ENCODE assay signal across 26 cellular contexts in genomic region chr3:182699550-182700170, GRCh38.
DNase-seq lines count a peak whose midpoint lies in the region; ATAC-seq, FAIRE-seq and TF ChIP-seq lines count a peak whose summit lies in the region.
"Had no signal": no experiment of that assay in that cellular context is flagged by ENCODE, and none has a peak within 500 bp of the region (broad histone marks: within the 10 kb centered on the region; RNA-seq: fewer than 3 reads in every experiment).

No MANE protein-coding gene starts in this region.

- H3K27me3 ChIP-seq in HL-60 (ENCODE audit: insufficient read depth, poor library complexity, severe bottlenecking) (no peaks in the 10 kb centered on the region), K562 (ENCODE audit: control insufficient read depth in 2 of 2, insufficient read depth in 2 of 2, low read length in 2 of 2) (peaks cover 0 to 4% of the 10 kb centered on the region in 2 experiments; a peak in 1 of 5 replicates), H1 (replicated peaks in 1 of 4; ENCODE audit: control insufficient read depth in 3 of 4, extremely low read depth in 1 of 4, insufficient read depth in 3 of 4, low read length in 3 of 4) (no peaks in the 10 kb centered on the region), spleen (replicated peaks in 1 of 7) (no peaks in the 10 kb centered on the region)
- H3K27me3 ChIP-seq: BE2C, BLaER1 had no signal

- WGBS in K562 (ENCODE audit: insufficient coverage, low coverage, missing lambda C conversion rate): 14% methylated on average over 2 of the region's 2 CpGs
- WGBS in H1 (ENCODE audit: extremely low coverage in 1 of 2, insufficient coverage in 1 of 2, insufficient read length in 1 of 2, insufficient replicate concordance in 2 of 2, low coverage in 1 of 2, low lambda C conversion rate in 2 of 2, missing lambda C conversion rate in 1 of 2), 2 experiments: 98% methylated on average over 2 of the region's 2 CpGs; no CpG with 5 or more reads in 1 of the 2 experiments
- whole genome bisulfite sequencing in spleen, 5 donors: 54 to 74% (median 61%) methylated on average over 2 of the region's 2 CpGs

- H3K79me2 ChIP-seq in K562 (ENCODE audit: control insufficient read depth, insufficient read depth, low read length) (no peaks in the 10 kb centered on the region), H1 (ENCODE audit: control insufficient read depth in 1 of 2, insufficient read depth in 2 of 2, low read length in 2 of 2) (no peaks in the 10 kb centered on the region)

- H3K4ac ChIP-seq in H1 (replicated peaks; ENCODE audit: insufficient read length, low read depth, low read length): no peak overlapping the region

- in situ Hi-C loops in K562 (cut with MboI): loop anchor here (25.0 kb wide), 1 partner anchor 1887 kb away; no protein-coding TSS in a partner anchor

- TF ChIP-seq EP300 in K562 (IDR thresholded peaks at IDR 0.05; ENCODE audit: low read length): no peak
- TF ChIP-seq EP300 in H1 (IDR thresholded peaks at IDR 0.05; ENCODE audit: borderline replicate concordance in 1 of 2, low read depth in 2 of 2, low read length in 2 of 2): no peak

- no peak overlapping the region for H3K14ac ChIP-seq in H1 (ENCODE audit: insufficient read length)

- no peak overlapping the region for H3K4me2 ChIP-seq in K562 (ENCODE audit: insufficient read depth, low read length)
- H3K4me2 ChIP-seq in H1 (ENCODE audit: insufficient read depth in 1 of 2, low read depth in 2 of 2, low read length in 2 of 2): no peak overlapping the region
- H3K4me2 ChIP-seq: BLaER1 had no signal

- CTCF ChIA-PET in K562 (lab: Yijun Ruan, JAX; ENCODE audit: low intra/inter-chr PET ratio) (no interaction called here), H1 (lab: Charles Lee; ENCODE audit: partially characterized antibody) (interaction anchor here (0.6 to 1.7 kb wide), 5 partner anchors 14 to 819 kb away, joined by 3 to 6 read pairs (median 3); no protein-coding TSS in a partner anchor)

- no peak overlapping the region for H4K91ac ChIP-seq in H1 (replicated peaks; ENCODE audit: insufficient read length, low read length)

- no peak overlapping the region for H3K4me3 ChIP-seq in HL-60 (replicated peaks; ENCODE audit: insufficient read depth, low read length)
- H3K4me3 ChIP-seq in K562: no peak overlapping the region
- H3K4me3 ChIP-seq in H1 (ENCODE audit: extremely low read depth in 1 of 4, insufficient read depth in 2 of 4, low read depth in 3 of 4, low read length in 4 of 4): no peak overlapping the region
- H3K4me3 ChIP-seq in spleen: no peak overlapping the region
- H3K4me3 ChIP-seq: BLaER1, GM12878 had no signal

- H3K36me3 ChIP-seq in K562 (ENCODE audit: control insufficient read depth, insufficient read depth, low read length) (no peaks in the 10 kb centered on the region), H1 (ENCODE audit: control insufficient read depth in 2 of 4, insufficient read depth in 4 of 4, low read length in 3 of 4) (no peaks in the 10 kb centered on the region), spleen (no peaks in the 10 kb centered on the region)
- H3K36me3 ChIP-seq: BE2C, BLaER1 had no signal

- POLR2A ChIA-PET in K562 (lab: Yijun Ruan, JAX): no interaction called here
- POLR2A ChIA-PET in H1 (lab: Charles Lee; ENCODE audit: partially characterized antibody): no interaction called here

- H3K27ac ChIP-seq in HL-60 (replicated peaks) (peak overlapping the region; percentile 1; the same call in 1 of the 2 replicates), K562 (ENCODE audit: extremely low read depth, low read depth, low read length) (no peak overlapping the region), H1 (ENCODE audit: low read depth, low read length) (no peak overlapping the region), spleen (no peak overlapping the region)
- H3K27ac ChIP-seq: BLaER1 had no signal

- intact Hi-C loops in K562 (cut with micrococcal nuclease): no loop called here
- intact Hi-C loops in spleen (cut with DNase I; ENCODE audit: low total_unique reads): no loop called here

- H3K18ac ChIP-seq in H1 (ENCODE audit: extremely low read depth, low read length): no peak overlapping the region

- no peak overlapping the region for H2BK12ac ChIP-seq in H1 (ENCODE audit: low read depth, low read length)

- H3K23ac ChIP-seq in H1 (ENCODE audit: insufficient read length): no peak overlapping the region

- TF ChIP-seq RAD21 in K562 (CRISPR knock-in tag; conservative IDR thresholded peaks at IDR 0.05 in 1 of 2, IDR thresholded peaks at IDR 0.05 in 1 of 2): no peak
- TF ChIP-seq RAD21 in H1 (IDR thresholded peaks at IDR 0.05 in 1 of 2, conservative IDR thresholded peaks at IDR 0.05 in 1 of 2; ENCODE audit: low read depth in 2 of 2, low read length in 2 of 2): no peak

- no peaks in the 10 kb centered on the region; a peak in 1 of 5 replicates for H3K4me1 ChIP-seq in K562 (replicated peaks in 1 of 2; ENCODE audit: control insufficient read depth in 2 of 2, insufficient read depth in 2 of 2, low read length in 2 of 2)
- H3K4me1 ChIP-seq in H1 (replicated peaks in 1 of 4; ENCODE audit: control insufficient read depth in 3 of 4, insufficient read depth in 4 of 4, low read length in 3 of 4): 0 out of 7 replicates have a peak, but pooled peaks cover 0 to 2% (median 0%) of the 10 kb centered on the region in 4 experiments
- no peaks in the 10 kb centered on the region for H3K4me1 ChIP-seq in spleen
- H3K4me1 ChIP-seq: BLaER1 had no signal

- no peak overlapping the region for H2BK20ac ChIP-seq in H1 (ENCODE audit: low read length)

- H3K9ac ChIP-seq in K562 (ENCODE audit: insufficient read depth in 1 of 2, low read depth in 2 of 2, low read length in 2 of 2) (no peak overlapping the region), H1 (replicated peaks in 1 of 4; ENCODE audit: extremely low read depth in 1 of 4, low read depth in 3 of 4, low read length in 3 of 4) (no peak overlapping the region)
- H3K9ac ChIP-seq: BLaER1 had no signal

- FAIRE-seq in K562 (lab: Jason Lieb, UNC): no peak
- peak; percentile 24 for FAIRE-seq in H1 (lab: Jason Lieb, UNC)
- FAIRE-seq: A204.1, GM12878, GM12892, GM18507 had no signal

- BruUV-seq in K562 (replicated peaks; lab: Mats Ljungman, UMichigan): no TSS peak

- no peak overlapping the region for H4K8ac ChIP-seq in H1 (ENCODE audit: extremely low read depth, insufficient read depth, low read length)

- ATAC-seq in K562 (no peak), GM21717 (IDR thresholded peaks at IDR 0.05; ENCODE audit: unreplicated experiment) (no peak)

- no peaks in the 10 kb centered on the region for H3K9me1 ChIP-seq in K562 (ENCODE audit: control insufficient read depth, insufficient read depth, low read length)

- no peak overlapping the region for H3K56ac ChIP-seq in H1 (replicated peaks; ENCODE audit: insufficient read length, low read depth, low read length)

- no peaks in the 10 kb centered on the region for H3K79me1 ChIP-seq in H1 (ENCODE audit: low read depth, low read length)

- H2BK15ac ChIP-seq in H1 (ENCODE audit: low read length): no peak overlapping the region

- H3K9me3 ChIP-seq in K562 (replicated peaks; ENCODE audit: control insufficient read depth, insufficient read depth, low read depth, low read length) (no peaks in the 10 kb centered on the region; the same call in 1 of the 2 replicates), H1 (ENCODE audit: insufficient read depth in 2 of 2, low read depth in 1 of 2, low read length in 1 of 2) (no peaks in the 10 kb centered on the region), spleen (no peaks in the 10 kb centered on the region)
- H3K9me3 ChIP-seq: BE2C, BLaER1 had no signal

- no peaks in the 10 kb centered on the region for H3K23me2 ChIP-seq in H1 (ENCODE audit: low read depth, low read length)

- TF ChIP-seq POLR2A in K562 (conservative IDR thresholded peaks at IDR 0.05) (no peak), H1 (IDR thresholded peaks at IDR 0.05; ENCODE audit: control extremely low read depth in 1 of 2, low read depth in 2 of 2, low read length in 2 of 2) (no peak), spleen (IDR thresholded peaks at IDR 0.05) (no peak)

- H2BK120ac ChIP-seq in H1 (replicated peaks; ENCODE audit: low read depth, low read length): no peak overlapping the region

- H2BK5ac ChIP-seq in H1 (ENCODE audit: low read depth, low read length): no peak overlapping the region

- no peak overlapping the region for H2AFZ ChIP-seq in K562 (ENCODE audit: low read depth, low read length)
- no peak overlapping the region for H2AFZ ChIP-seq in H1 (ENCODE audit: low read length)

- DNase-seq in HL-60 (ENCODE audit: low read depth in 1 of 2, low spot score in 1 of 2) (peak in 1 of 2 experiments; percentile 37), K562 (ENCODE audit: extremely low read depth in 1 of 4, low spot score in 3 of 4) (no peak), H1 (ENCODE audit: low read depth in 1 of 2, low spot score in 2 of 2) (no peak), spleen (no peak), islet precursor cell (no peak)
- DNase-seq: 8988T; ACHN; BE2C; C1 segment of cervical spinal cord; CD4-positive, alpha-beta memory T cell; CD4-positive, CD25-positive, alpha-beta regulatory T cell; CD8-positive, alpha-beta memory T cell; COR-L47; DMS 273 treated with DMSO at 0.1 percent for 48 hours; DMS153; DMS53; DMS79; DND-41; EL; GDM1 had no signal

- H2AK5ac ChIP-seq in H1 (ENCODE audit: low read depth, low read length): no peak overlapping the region

- H4K5ac ChIP-seq in H1 (ENCODE audit: insufficient read length, low read depth, low read length): no peak overlapping the region

- TF ChIP-seq CTCF in HL-60 (IDR thresholded peaks at IDR 0.05; ENCODE audit: insufficient read depth, low read length) (no peak), K562 (IDR thresholded peaks at IDR 0.05 in 2 of 3, conservative IDR thresholded peaks at IDR 0.05 in 1 of 3; ENCODE audit: insufficient read depth in 2 of 3, low read depth in 1 of 3, low read length in 3 of 3) (no peak), H1 (IDR thresholded peaks at IDR 0.05; ENCODE audit: control extremely low read depth in 1 of 3, insufficient read depth in 1 of 3, low read depth in 1 of 3, low read length in 3 of 3) (no peak), spleen (IDR thresholded peaks at IDR 0.05 in 8 of 11, conservative IDR thresholded peaks at IDR 0.05 in 3 of 11) (no peak)

- H4K20me1 ChIP-seq in K562 (replicated peaks; ENCODE audit: control insufficient read depth, insufficient read depth, low read length) (no peaks in the 10 kb centered on the region), H1 (replicated peaks in 1 of 2; ENCODE audit: control insufficient read depth in 1 of 2, insufficient read depth in 2 of 2, low read length in 2 of 2) (no peaks in the 10 kb centered on the region)
- H4K20me1 ChIP-seq: BLaER1 had no signal

TF ChIP-seq in K562, 482 proteins besides CTCF, POLR2A, EP300 and RAD21 (continues in another document):
- TF ChIP-seq TFAM (CRISPR knock-in tag; conservative IDR thresholded peaks at IDR 0.05) (no peak), ELF4 (CRISPR knock-in tag; IDR thresholded peaks at IDR 0.05) (no peak), HLTF (IDR thresholded peaks at IDR 0.05) (no peak), ILF3 (IDR thresholded peaks at IDR 0.05; ENCODE audit: borderline replicate concordance) (no peak), ZNF140 (CRISPR knock-in tag; IDR thresholded peaks at IDR 0.05) (no peak)

TF ChIP-seq in H1, 55 proteins besides CTCF, POLR2A, EP300 and RAD21:
- TF ChIP-seq FOSL1 (IDR thresholded peaks at IDR 0.05; ENCODE audit: insufficient read depth, low read depth, low read length): no peak
- TF ChIP-seq TCF12 (IDR thresholded peaks at IDR 0.05; ENCODE audit: low read depth, low read length): no peak
